18 cellular contexts compared by ENCODE assay signal in the genomic region with DNA sequence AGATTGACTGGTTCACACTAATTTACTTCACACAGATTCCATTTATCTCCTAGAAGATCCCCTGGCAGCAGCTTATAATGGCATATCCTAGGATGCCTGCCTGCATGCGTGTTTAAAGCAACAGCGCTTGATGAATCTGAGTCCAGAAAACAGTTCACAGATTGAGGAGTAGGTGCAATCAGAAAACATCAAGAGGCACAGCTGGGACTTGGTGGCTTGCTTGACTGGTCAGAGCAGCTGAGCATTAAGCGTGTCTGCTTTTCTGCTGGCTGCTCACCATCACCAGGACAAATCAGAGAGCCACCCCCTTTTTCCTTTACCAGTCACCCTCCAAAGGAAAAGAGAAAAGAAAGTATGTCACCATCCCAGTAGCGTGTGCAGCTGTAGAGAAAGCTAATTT.
DNase-seq lines count a peak whose midpoint lies in the region; ATAC-seq and FAIRE-seq lines count a peak whose summit lies in the region.
"Had no signal": no experiment of that assay in that cellular context is flagged by ENCODE, and none has a peak within 500 bp of the region (broad histone marks: within the 10 kb centered on the region; RNA-seq: fewer than 3 reads in every experiment).

No MANE protein-coding gene starts in this region.

- no peak overlapping the region for H3K27ac Mint-ChIP-seq in activated CD4-positive, alpha-beta T cell treated with anti-CD3 and anti-CD28 coated beads for 36 hours
- H3K27ac Mint-ChIP-seq: CD4-positive, alpha-beta T cell had no signal

- no peak overlapping the region for H3K4me3 Mint-ChIP-seq in activated CD4-positive, alpha-beta T cell treated with anti-CD3 and anti-CD28 coated beads for 36 hours
- H3K4me3 Mint-ChIP-seq: CD4-positive, alpha-beta T cell had no signal

- CTCF ChIA-PET in activated CD4-positive, alpha-beta T cell treated with anti-CD3 and anti-CD28 coated beads for 36 hours (lab: Charles Lee): interaction anchor here (0.8 kb wide), 1 partner anchor 14 kb away, joined by 4 read pairs; no protein-coding TSS in a partner anchor

- H3K27me3 Mint-ChIP-seq in activated CD4-positive, alpha-beta T cell treated with anti-CD3 and anti-CD28 coated beads for 36 hours: no peaks in the 10 kb centered on the region
- H3K27me3 Mint-ChIP-seq: CD4-positive, alpha-beta T cell had no signal

- intact Hi-C loops in activated CD4-positive, alpha-beta T cell treated with anti-CD3 and anti-CD28 coated beads for 36 hours (cut with DNase I, micrococcal nuclease): no loop called here

- FAIRE-seq in GM19239 (lab: Jason Lieb, UNC): no peak
- FAIRE-seq: H1, HepG2 had no signal

- POLR2A ChIA-PET in activated CD4-positive, alpha-beta T cell treated with anti-CD3 and anti-CD28 coated beads for 36 hours (lab: Charles Lee): no interaction called here

- H3K4me3 ChIP-seq in SJSA1: no peak overlapping the region
- H3K4me3 ChIP-seq: Peyer's patch had no signal

- H3K4me1 Mint-ChIP-seq in activated CD4-positive, alpha-beta T cell treated with anti-CD3 and anti-CD28 coated beads for 36 hours: no peaks in the 10 kb centered on the region

- no peaks in the 10 kb centered on the region for H3K27me3 ChIP-seq in SJSA1 (replicated peaks)
- H3K27me3 ChIP-seq: Peyer's patch had no signal

- ATAC-seq in HG03565 (IDR thresholded peaks at IDR 0.05; ENCODE audit: unreplicated experiment): no peak
- no peak for ATAC-seq in activated CD4-positive, alpha-beta T cell treated with anti-CD3 and anti-CD28 coated beads for 36 hours
- ATAC-seq: HepG2 had no signal

- peaks cover 2% of the 10 kb centered on the region for H3K36me3 Mint-ChIP-seq in activated CD4-positive, alpha-beta T cell treated with anti-CD3 and anti-CD28 coated beads for 36 hours (ENCODE audit: low read depth)

- H3K9me3 ChIP-seq in SJSA1 (replicated peaks): no peaks in the 10 kb centered on the region; the same call in 1 of the 2 replicates
- H3K9me3 ChIP-seq: Peyer's patch, SK-N-SH had no signal

- peaks cover 2% of the 10 kb centered on the region for H3K9me3 Mint-ChIP-seq in activated CD4-positive, alpha-beta T cell treated with anti-CD3 and anti-CD28 coated beads for 36 hours (ENCODE audit: low read depth)
- H3K9me3 Mint-ChIP-seq: CD4-positive, alpha-beta T cell had no signal

- H3K36me3 ChIP-seq in SJSA1: no peaks in the 10 kb centered on the region
- H3K36me3 ChIP-seq: Peyer's patch had no signal

- DNase-seq in NCI-H2227 (lab: John Stamatoyannopoulos, UW; ENCODE audit: unreplicated experiment) (peak; percentile 16), SJSA1 (ENCODE audit: low read depth in 1 of 2, low spot score in 2 of 2) (no peak), kidney tubule cell (ENCODE audit: low spot score) (peak; percentile 54), GM19239 (ENCODE audit: insufficient read length, low spot score) (no peak)
- DNase-seq in activated effector memory CD4-positive, alpha-beta T cell treated with Interleukin-2 at 50 U/mL for 16 hours: no peak
- DNase-seq in activated CD4-positive, alpha-beta T cell treated with anti-CD3 and anti-CD28 coated beads for 36 hours: no peak
- DNase-seq: CD4-positive, alpha-beta T cell; DMS79; KBM-7; NCI-H1105; NCI-H1694 treated with DMSO at 0.1 percent for 48 hours; NCI-H345; NCI-H526; Peyer's patch; SK-N-SH had no signal

- H3K4me1 ChIP-seq in SJSA1 (replicated peaks): no peaks in the 10 kb centered on the region
- H3K4me1 ChIP-seq: Peyer's patch had no signal

- H3K27ac ChIP-seq in SJSA1: 0 out of 2 replicates have a peak overlapping the region, but pooled peaks have one; percentile 18
- H3K27ac ChIP-seq: Peyer's patch had no signal

Comparison
In these comparisons a context has a peak if more than half of its experiments do, and no peak if none do; other contexts are left out.
1. DNase-seq: peak in NCI-H2227 (single experiment) and kidney tubule cell (single experiment); none in SJSA1 (0 of 2), activated effector memory CD4-positive, alpha-beta T cell treated with Interleukin-2 at 50 U/mL for 16 hours (single experiment), GM19239 (single experiment) and activated CD4-positive, alpha-beta T cell treated with anti-CD3 and anti-CD28 coated beads for 36 hours (single experiment).